14 cellular contexts compared by ENCODE assay signal in the genomic region with DNA sequence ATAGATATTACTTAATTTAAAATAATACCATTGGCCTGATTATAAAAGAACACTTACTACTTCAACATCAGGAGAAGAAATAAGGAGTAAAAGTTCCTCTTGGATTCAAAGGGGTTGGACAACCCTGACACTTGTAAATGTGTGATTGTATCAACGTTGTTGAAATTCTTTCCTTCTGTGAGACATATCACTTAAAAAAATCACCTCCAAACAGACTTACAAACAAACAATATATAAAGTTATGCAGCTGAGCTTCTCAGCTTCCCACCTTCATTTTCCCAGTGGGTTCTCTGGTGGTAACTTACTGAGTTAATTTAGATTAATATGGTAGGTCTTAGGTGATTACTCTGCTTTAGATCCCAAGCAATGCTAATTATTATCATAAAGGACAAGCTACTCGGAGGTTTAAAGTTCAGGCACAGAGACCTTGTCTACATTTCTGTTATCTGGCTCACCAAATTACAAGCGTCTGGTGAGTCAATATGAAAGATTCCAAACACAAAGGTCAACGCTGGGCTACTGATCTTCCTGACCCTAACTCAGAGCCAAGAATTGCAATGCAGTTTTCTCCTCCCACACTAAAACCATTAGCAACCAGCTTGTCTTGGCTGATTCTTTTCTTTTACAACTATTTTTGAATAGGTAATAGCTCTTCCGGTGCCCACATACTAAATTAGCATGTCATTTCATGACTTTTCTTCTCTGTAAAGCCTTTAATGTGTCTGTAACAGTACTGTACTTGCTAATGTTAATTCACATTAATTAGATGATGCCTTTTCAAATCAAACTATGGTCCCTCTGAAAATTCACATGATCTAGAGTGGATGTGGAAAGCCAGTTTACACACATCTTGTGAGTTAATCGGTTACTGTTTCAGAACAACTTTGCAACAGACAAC.
DNase-seq lines count a peak whose midpoint lies in the region; ATAC-seq, FAIRE-seq and TF ChIP-seq lines count a peak whose summit lies in the region.
"Had no signal": no experiment of that assay in that cellular context is flagged by ENCODE, and none has a peak within 500 bp of the region (broad histone marks: within the 10 kb centered on the region; RNA-seq: fewer than 3 reads in every experiment).

No MANE protein-coding gene starts in this region.

- H3K4me2 ChIP-seq in astrocyte (ENCODE audit: low read length) = peak overlapping the region; percentile 43

- H3K9me3 Mint-ChIP-seq in astrocyte (ENCODE audit: unreplicated experiment) = no peaks in the 10 kb centered on the region
- H3K9me3 Mint-ChIP-seq: natural killer cell had no signal

- TF ChIP-seq POLR2A in uterus (IDR thresholded peaks at IDR 0.05) = no peak

- no peak overlapping the region for H3K9ac ChIP-seq in astrocyte (ENCODE audit: low read length)

- DNase-seq in Right ventricle myocardium superior (no peak), left ventricle myocardium inferior (no peak), astrocyte (ENCODE audit: low read depth) (peak; percentile 77), left kidney (ENCODE audit: low read depth, low spot score) (peak; percentile 35), uterus (peak in 1 of 2 donors; percentile 28), NCI-H1105 (lab: John Stamatoyannopoulos, UW) (no peak), 8988T (no peak)
- DNase-seq: activated T-cell treated with anti-CD3 and anti-CD28 coated beads for 4 hours, cerebellar nuclear complex, KBM-7, natural killer cell, T-helper 2 cell, thyroid gland had no signal

- no peaks in the 10 kb centered on the region for H3K79me2 ChIP-seq in astrocyte (ENCODE audit: insufficient read depth, low read length)

- H3K27me3 ChIP-seq in left ventricle myocardium inferior (ENCODE audit: low read depth) (no peaks in the 10 kb centered on the region), astrocyte (ENCODE audit: insufficient read depth, low read length) (no peaks in the 10 kb centered on the region), uterus (no peaks in the 10 kb centered on the region)
- H3K27me3 ChIP-seq: thyroid gland had no signal

- TF ChIP-seq CTCF in left ventricle myocardium inferior (IDR thresholded peaks at IDR 0.05; ENCODE audit: borderline replicate concordance) (no peak), astrocyte (IDR thresholded peaks at IDR 0.05; ENCODE audit: insufficient read depth, low read depth, low read length) (no peak), uterus (IDR thresholded peaks at IDR 0.05) (no peak)

- ATAC-seq in Right ventricle myocardium superior (ENCODE audit: poor library complexity) (peak; percentile 42), GM18909 (IDR thresholded peaks at IDR 0.05; ENCODE audit: poor library complexity, unreplicated experiment) (no peak)
- ATAC-seq: natural killer cell had no signal

- no peaks in the 10 kb centered on the region for H4K20me1 ChIP-seq in astrocyte (ENCODE audit: insufficient read depth, low read length)

- H3K4me3 ChIP-seq in left ventricle myocardium inferior = no peak overlapping the region
- no peak overlapping the region for H3K4me3 ChIP-seq in astrocyte (ENCODE audit: insufficient read depth, low read depth, low read length)
- H3K4me3 ChIP-seq in uterus = no peak overlapping the region
- H3K4me3 ChIP-seq: thyroid gland had no signal

- FAIRE-seq in astrocyte (lab: Jason Lieb, UNC) = peak; percentile 45

- peaks cover 31% of the 10 kb centered on the region for H3K4me1 Mint-ChIP-seq in astrocyte (ENCODE audit: low read depth, unreplicated experiment)
- H3K4me1 Mint-ChIP-seq: natural killer cell had no signal

- H3K4me3 Mint-ChIP-seq in astrocyte (ENCODE audit: unreplicated experiment) = no peak overlapping the region
- H3K4me3 Mint-ChIP-seq: natural killer cell had no signal

- no peaks in the 10 kb centered on the region for H3K27me3 Mint-ChIP-seq in astrocyte (ENCODE audit: low read depth, unreplicated experiment)

- intact Hi-C loops in Right ventricle myocardium superior (cut with DNase I) = loop anchor here (5.0 to 10.0 kb wide), 4 partner anchors 125 to 1218 kb away; a partner anchor contains a TSS
- intact Hi-C loops in left ventricle myocardium inferior (cut with micrococcal nuclease) = loop anchor here (10.0 kb wide), 1 partner anchor 1205 kb away; a partner anchor contains a TSS
- intact Hi-C loops in uterus (cut with DNase I; ENCODE audit: low total_unique reads) = loop anchor here (5.0 kb wide), 1 partner anchor 1213 kb away; no protein-coding TSS in a partner anchor

- H3K27ac ChIP-seq in left ventricle myocardium inferior (replicated peaks) = no peak overlapping the region
- no peak overlapping the region for H3K27ac ChIP-seq in astrocyte (ENCODE audit: low read depth, low read length)
- peak overlapping the region; percentile 22 to 58 for H3K27ac ChIP-seq in uterus
- H3K27ac ChIP-seq: thyroid gland had no signal

- no peaks in the 10 kb centered on the region for H3K9me3 ChIP-seq in left ventricle myocardium inferior (replicated peaks)
- no peaks in the 10 kb centered on the region for H3K9me3 ChIP-seq in astrocyte (ENCODE audit: insufficient read depth, low read depth, low read length)
- no peaks in the 10 kb centered on the region for H3K9me3 ChIP-seq in uterus
- H3K9me3 ChIP-seq: thyroid gland had no signal

- H2AFZ ChIP-seq in astrocyte (ENCODE audit: low read depth, low read length) = no peak overlapping the region

- peaks cover 56% of the 10 kb centered on the region for H3K4me1 ChIP-seq in left ventricle myocardium inferior
- H3K4me1 ChIP-seq in astrocyte (ENCODE audit: insufficient read depth, low read length) = peaks cover 19% of the 10 kb centered on the region
- peaks cover 0 to 16% of the 10 kb centered on the region in 2 donors for H3K4me1 ChIP-seq in uterus

- H3K27ac Mint-ChIP-seq in astrocyte (ENCODE audit: unreplicated experiment) = peak overlapping the region; percentile 70
- H3K27ac Mint-ChIP-seq: natural killer cell had no signal

- H3K36me3 ChIP-seq in left ventricle myocardium inferior = no peaks in the 10 kb centered on the region
- no peaks in the 10 kb centered on the region for H3K36me3 ChIP-seq in astrocyte (ENCODE audit: insufficient read depth, low read length)
- H3K36me3 ChIP-seq in uterus = no peaks in the 10 kb centered on the region
- H3K36me3 ChIP-seq: thyroid gland had no signal

- no peaks in the 10 kb centered on the region for H3K36me3 Mint-ChIP-seq in astrocyte (ENCODE audit: low read depth, unreplicated experiment)
- H3K36me3 Mint-ChIP-seq: natural killer cell had no signal

Comparison
In these comparisons a context has a peak if more than half of its experiments do, and no peak if none do; other contexts are left out.
1. DNase-seq: peak in astrocyte (single experiment) and left kidney (single experiment); none in Right ventricle myocardium superior (single experiment), left ventricle myocardium inferior (single experiment), NCI-H1105 (single experiment) and 8988T (single experiment).
2. H3K27ac ChIP-seq: peak in uterus (2 of 2); none in left ventricle myocardium inferior (single experiment) and astrocyte (single experiment).